17 cellular contexts compared by ENCODE assay signal in the genomic region with DNA sequence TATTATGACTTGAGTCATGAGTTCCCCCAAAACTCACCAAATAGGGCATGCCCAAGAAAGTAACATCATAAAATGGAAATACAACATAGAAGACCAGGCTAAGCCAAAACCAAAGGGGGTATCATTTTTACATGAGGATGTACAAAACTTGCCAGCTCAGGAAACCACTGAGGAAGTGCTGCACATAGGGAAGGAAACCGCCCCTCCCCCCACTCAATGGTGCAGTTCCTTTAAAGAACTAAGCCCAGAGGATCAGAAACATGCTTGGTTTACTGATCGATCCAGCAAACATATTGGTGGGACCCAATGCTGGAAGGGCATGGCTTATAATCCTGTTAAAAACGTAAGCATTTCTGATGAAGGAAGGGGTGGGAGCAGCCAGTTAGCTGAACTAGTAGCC. TPM values are rescaled to one million over a fixed set of nuclear protein-coding genes. Genes with fewer than 3 reads are reported as not detected.
A peak's percentile ranks its signal among the peaks of the same experiment; 100 is the strongest.
DNase-seq lines count a peak whose midpoint lies in the region; ATAC-seq and TF ChIP-seq lines count a peak whose summit lies in the region.
"Had no signal": no experiment of that assay in that cellular context is flagged by ENCODE, and none has a peak within 500 bp of the region (broad histone marks: within the 10 kb centered on the region; RNA-seq: fewer than 3 reads in every experiment).

No MANE protein-coding gene starts in this region.

- no peak overlapping the region for H3K4me3 Mint-ChIP-seq in activated CD8-positive, alpha-beta T cell treated with anti-CD3 and anti-CD28 coated beads for 36 hours
- H3K4me3 Mint-ChIP-seq: CD8-positive, alpha-beta T cell; memory B cell had no signal

- H3K36me3 ChIP-seq in Loucy (ENCODE audit: insufficient read depth, low read length) (no peaks in the 10 kb centered on the region), smooth muscle cell (ENCODE audit: low read depth) (no peaks in the 10 kb centered on the region)
- H3K36me3 ChIP-seq: ovary, thoracic aorta had no signal

- no peak overlapping the region for H3K27ac Mint-ChIP-seq in activated CD8-positive, alpha-beta T cell treated with anti-CD3 and anti-CD28 coated beads for 36 hours
- H3K27ac Mint-ChIP-seq: CD8-positive, alpha-beta T cell; memory B cell had no signal

- H3K36me3 Mint-ChIP-seq in activated CD8-positive, alpha-beta T cell treated with anti-CD3 and anti-CD28 coated beads for 36 hours (ENCODE audit: low read depth), result peaks cover 13% of the 10 kb centered on the region

- H3K9me3 ChIP-seq in Loucy (ENCODE audit: insufficient read depth, low read depth, low read length) (peaks cover 3% of the 10 kb centered on the region; the same call in 1 of the 2 replicates), smooth muscle cell (replicated peaks; ENCODE audit: low read depth) (no peaks in the 10 kb centered on the region)
- H3K9me3 ChIP-seq: ovary, thoracic aorta had no signal

- peaks cover 23% of the 10 kb centered on the region for H3K4me1 ChIP-seq in Loucy (ENCODE audit: insufficient read depth, low read length, poor library complexity, severe bottlenecking)
- peaks cover 3% of the 10 kb centered on the region for H3K4me1 ChIP-seq in smooth muscle cell (ENCODE audit: low read depth)

- H2AFZ ChIP-seq in Loucy (ENCODE audit: low read length) (no peak overlapping the region), smooth muscle cell (ENCODE audit: low read depth) (no peak overlapping the region)

- H3K4me3 ChIP-seq in Loucy (ENCODE audit: low read length, poor library complexity, severe bottlenecking) (peak overlapping the region; percentile 53), smooth muscle cell (no peak overlapping the region)
- H3K4me3 ChIP-seq: ovary, thoracic aorta had no signal

- H3K9me2 ChIP-seq in Loucy (replicated peaks; ENCODE audit: low read depth, low read length), result no peaks in the 10 kb centered on the region

- H3K27me3 ChIP-seq in Loucy (ENCODE audit: insufficient read depth, low read length, poor library complexity, severe bottlenecking) (no peaks in the 10 kb centered on the region), smooth muscle cell (ENCODE audit: low read depth) (no peaks in the 10 kb centered on the region)
- H3K27me3 ChIP-seq: ovary had no signal

- TF ChIP-seq CTCF in Loucy (conservative IDR thresholded peaks at IDR 0.05; ENCODE audit: low read length) (no peak), smooth muscle cell (IDR thresholded peaks at IDR 0.05; ENCODE audit: borderline replicate concordance, insufficient read depth, poor library complexity, severe bottlenecking) (no peak)
- no peak for TF ChIP-seq CTCF in activated CD8-positive, alpha-beta T cell treated with anti-CD3 and anti-CD28 coated beads for 36 hours (IDR thresholded peaks at IDR 0.05)

- ATAC-seq in activated CD8-positive, alpha-beta T cell treated with anti-CD3 and anti-CD28 coated beads for 36 hours, result no peak
- ATAC-seq in HG03025 (IDR thresholded peaks at IDR 0.05; ENCODE audit: low FRiP score, unreplicated experiment), result no peak
- ATAC-seq: CD8-positive, alpha-beta T cell; right cardiac atrium had no signal

- CTCF ChIA-PET in activated CD8-positive, alpha-beta T cell treated with anti-CD3 and anti-CD28 coated beads for 36 hours (lab: Charles Lee), result no interaction called here

- H4K20me1 ChIP-seq in Loucy (ENCODE audit: insufficient read depth, low read length, poor library complexity, severe bottlenecking) (no peaks in the 10 kb centered on the region), smooth muscle cell (ENCODE audit: low read depth) (no peaks in the 10 kb centered on the region)

- H3K79me2 ChIP-seq in Loucy (ENCODE audit: insufficient read depth, low read length) (peaks cover 7% of the 10 kb centered on the region; the same call in 1 of the 2 replicates), smooth muscle cell (ENCODE audit: low read depth) (peaks cover under 1% of the 10 kb centered on the region)

- no peaks in the 10 kb centered on the region; the same call in 1 of the 2 replicates for H3F3A ChIP-seq in Loucy (ENCODE audit: low read depth)
- H3F3A ChIP-seq in smooth muscle cell (ENCODE audit: low read depth), result peaks cover 5% of the 10 kb centered on the region

- peaks cover 6% of the 10 kb centered on the region for H3K9me3 Mint-ChIP-seq in activated CD8-positive, alpha-beta T cell treated with anti-CD3 and anti-CD28 coated beads for 36 hours

- peaks cover 14% of the 10 kb centered on the region for H3K4me1 Mint-ChIP-seq in activated CD8-positive, alpha-beta T cell treated with anti-CD3 and anti-CD28 coated beads for 36 hours (ENCODE audit: low read depth)

- 91% methylated on average over 3 of the region's 3 CpGs for WGBS in smooth muscle cell (ENCODE audit: low lambda C conversion rate)

- H3K27ac ChIP-seq in smooth muscle cell (ENCODE audit: low read depth), result no peak overlapping the region
- H3K27ac ChIP-seq: ovary, thoracic aorta had no signal

- peak; percentile 12 for DNase-seq in stimulated activated CD4-positive, alpha-beta T cell treated with anti-CD3 and anti-CD28 coated beads, Interleukin-15, amount 100 ng/mL, for 24 hours
- no peak for DNase-seq in stimulated activated CD4-positive, alpha-beta T cell treated with anti-CD3 and anti-CD28 coated beads, Interleukin-4, amount 100 ng/mL, for 1 hour
- peak; percentile 37 for DNase-seq in activated CD8-positive, alpha-beta T cell treated with anti-CD3 and anti-CD28 coated beads for 36 hours
- DNase-seq in NCI-H2196 treated with DMSO at 0.1 percent for 48 hours (lab: John Stamatoyannopoulos, UW; ENCODE audit: unreplicated experiment) (no peak), smooth muscle cell (lab: John Stamatoyannopoulos, UW; ENCODE audit: unreplicated experiment) (no peak)
- DNase-seq: activated CD4-positive, alpha-beta T cell treated with anti-CD3 and anti-CD28 coated beads, Interleukin-2, amount 50 U/mL, for 1 hour; activated T-cell treated with anti-CD3 and anti-CD28 coated beads, Interleukin-2, amount 50 U/mL, for 1 hour; DMS79; NCI-H1417 treated with DMSO at 0.1 percent for 48 hours; NCI-H526; ovary had no signal

- H3K27me3 Mint-ChIP-seq in activated CD8-positive, alpha-beta T cell treated with anti-CD3 and anti-CD28 coated beads for 36 hours, result no peaks in the 10 kb centered on the region

- POLR2A ChIA-PET in activated CD8-positive, alpha-beta T cell treated with anti-CD3 and anti-CD28 coated beads for 36 hours (lab: Charles Lee), result no interaction called here

- intact Hi-C loops in activated CD8-positive, alpha-beta T cell treated with anti-CD3 and anti-CD28 coated beads for 36 hours (cut with micrococcal nuclease), result no loop called here

- no peak overlapping the region for H3K9ac ChIP-seq in Loucy (ENCODE audit: low read depth, low read length, poor library complexity, severe bottlenecking)
- no peak overlapping the region for H3K9ac ChIP-seq in smooth muscle cell (ENCODE audit: low read depth)

- H3K4me2 ChIP-seq in Loucy (ENCODE audit: low read depth, low read length, poor library complexity, severe bottlenecking) (peak overlapping the region; percentile 63), smooth muscle cell (no peak overlapping the region)

RNA-seq across cellular contexts. Expression of gene ZNF486, which starts 4.2 kb away (rescaled TPM):
- total RNA-seq in activated CD8-positive, alpha-beta T cell treated with anti-CD3 and anti-CD28 coated beads for 36 hours, result 10 to 100 TPM; 13.1 to 15.5 TPM
- 10.8 and 12.0 TPM in 2 replicates for total RNA-seq in smooth muscle cell
- 2.2 and 3.1 TPM in 2 replicates for polyA plus RNA-seq in smooth muscle cell

Comparison
In these comparisons a context has a peak if more than half of its experiments do, and no peak if none do; other contexts are left out.
1. DNase-seq: peak in stimulated activated CD4-positive, alpha-beta T cell treated with anti-CD3 and anti-CD28 coated beads, Interleukin-15, amount 100 ng/mL, for 24 hours (single experiment) and activated CD8-positive, alpha-beta T cell treated with anti-CD3 and anti-CD28 coated beads for 36 hours (single experiment); none in stimulated activated CD4-positive, alpha-beta T cell treated with anti-CD3 and anti-CD28 coated beads, Interleukin-4, amount 100 ng/mL, for 1 hour (single experiment), NCI-H2196 treated with DMSO at 0.1 percent for 48 hours (single experiment) and smooth muscle cell (single experiment).